9 cellular contexts compared by ENCODE assay signal in the genomic region with DNA sequence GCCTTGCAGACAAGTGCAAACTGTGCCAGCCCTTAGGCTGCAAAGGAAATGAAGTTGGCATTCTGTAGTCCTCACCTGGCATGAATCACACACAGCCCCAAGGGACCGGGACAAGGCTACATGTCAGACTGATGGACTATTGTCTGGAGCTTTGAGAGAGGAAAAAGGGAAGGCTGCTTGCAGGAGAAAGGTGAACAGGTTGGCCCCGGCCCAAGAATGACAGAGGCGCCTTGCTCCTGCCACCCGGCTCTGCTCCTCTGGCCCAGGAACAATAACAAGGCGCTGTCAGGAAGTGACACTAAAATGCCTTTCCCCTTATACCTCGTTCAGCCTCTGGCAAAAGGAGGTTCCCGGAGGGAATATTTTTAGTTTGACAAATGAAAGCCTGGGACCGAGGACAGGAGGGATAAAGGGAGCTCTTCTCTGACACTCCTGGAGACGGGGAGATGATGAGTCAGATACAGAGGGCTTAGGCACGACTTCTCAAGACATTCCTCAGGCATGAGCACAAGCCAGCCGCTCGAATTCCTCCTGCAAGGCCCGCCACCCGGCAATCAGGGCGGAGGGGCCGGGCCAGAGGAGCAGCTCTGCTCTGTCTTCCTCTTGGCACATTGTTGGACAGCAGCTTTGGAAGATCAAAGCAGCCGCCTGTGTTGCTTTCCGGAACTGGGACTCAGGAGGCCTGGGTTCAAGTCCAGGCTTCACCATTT.
DNase-seq lines count a peak whose midpoint lies in the region; ATAC-seq and TF ChIP-seq lines count a peak whose summit lies in the region.
"Had no signal": no experiment of that assay in that cellular context is flagged by ENCODE, and none has a peak within 500 bp of the region (broad histone marks: within the 10 kb centered on the region; RNA-seq: fewer than 3 reads in every experiment).

No MANE protein-coding gene starts in this region.

- H3K4me1 ChIP-seq in right cardiac atrium (ENCODE audit: control insufficient read depth, insufficient read depth, low read length), result no peaks in the 10 kb centered on the region
- peaks cover 10 to 17% (median 11%) of the 10 kb centered on the region in 3 donors for H3K4me1 ChIP-seq in skeletal muscle tissue (ENCODE audit: control insufficient read depth in 3 of 3, insufficient read depth in 3 of 3, low read length in 3 of 3)

- DNase-seq in HEK293T (ENCODE audit: extremely low spot score), result peak; percentile 20
- peak; percentile 32 to 76 (median 62) for DNase-seq in right cardiac atrium
- no peak for DNase-seq in SKM-1 (lab: John Stamatoyannopoulos, UW; ENCODE audit: unreplicated experiment)
- DNase-seq in stimulated activated CD8-positive, alpha-beta memory T cell treated with anti-CD3 and anti-CD28 coated beads, Interleukin-4, amount 100 ng/mL, for 48 hours, result no peak

- H3K4me3 ChIP-seq in right cardiac atrium (ENCODE audit: low read length), result no peak overlapping the region
- peak overlapping the region in 1 of 3 donors; percentile 15 for H3K4me3 ChIP-seq in skeletal muscle tissue (ENCODE audit: low read length in 3 of 3)

- intact Hi-C loops in right cardiac atrium (cut with DNase I), result no loop called here

- no peaks in the 10 kb centered on the region for H3K36me3 ChIP-seq in skeletal muscle tissue (ENCODE audit: control insufficient read depth in 3 of 3, insufficient read depth in 3 of 3, low read length in 3 of 3)

- CTCF ChIA-PET in HEK293T (lab: Yijun Ruan, JAX), result interaction anchor here (0.6 to 1.3 kb wide), 2 partner anchors 17 to 199 kb away, joined by 4 to 5 read pairs; no protein-coding TSS in a partner anchor

- no peaks in the 10 kb centered on the region for H3K9me3 ChIP-seq in right cardiac atrium (ENCODE audit: control insufficient read depth, low read length)
- no peaks in the 10 kb centered on the region for H3K9me3 ChIP-seq in skeletal muscle tissue (ENCODE audit: control insufficient read depth in 3 of 3, low read length in 3 of 3)

- POLR2A ChIA-PET in HEK293T (lab: Yijun Ruan, JAX), result no interaction called here

- peak overlapping the region in 1 of 3 donors; percentile 14 for H3K9ac ChIP-seq in skeletal muscle tissue (ENCODE audit: low read depth in 1 of 3, low read length in 3 of 3)

- ATAC-seq in right cardiac atrium (peak; percentile 52 to 86), GM21529 (IDR thresholded peaks at IDR 0.05; ENCODE audit: unreplicated experiment) (no peak), GM21526 (IDR thresholded peaks at IDR 0.05; ENCODE audit: low FRiP score, unreplicated experiment) (no peak)
- ATAC-seq: activated naive CD4-positive, alpha-beta T cell treated with anti-CD3 and anti-CD28 coated beads, Interleukin-2, amount 50 U/mL, for 72 hours had no signal

- TF ChIP-seq CTCF in VCaP (conservative IDR thresholded peaks at IDR 0.05), result no peak

- H3K27me3 ChIP-seq in right cardiac atrium (ENCODE audit: control insufficient read depth, insufficient read depth), result no peaks in the 10 kb centered on the region
- H3K27me3 ChIP-seq in skeletal muscle tissue (ENCODE audit: control insufficient read depth in 3 of 3, insufficient read depth in 3 of 3, low read length in 3 of 3), result no peaks in the 10 kb centered on the region

- H3K27ac ChIP-seq in VCaP, result peak overlapping the region; percentile 66
- H3K27ac ChIP-seq in right cardiac atrium (ENCODE audit: low read length), result no peak overlapping the region
- H3K27ac ChIP-seq in skeletal muscle tissue (ENCODE audit: low read depth, low read length), result peak overlapping the region; percentile 69

- WGBS in right cardiac atrium, result 13% methylated on average over 18 of the region's 18 CpGs

TF ChIP-seq in HEK293T, 16 proteins besides CTCF, POLR2A, EP300 and RAD21:
- TF ChIP-seq LEF1 (IDR thresholded peaks at IDR 0.05; ENCODE audit: borderline replicate concordance), result no peak
- no peak for TF ChIP-seq FOXM1 (IDR thresholded peaks at IDR 0.05; ENCODE audit: borderline replicate concordance)
- TF ChIP-seq, protein P1, sequence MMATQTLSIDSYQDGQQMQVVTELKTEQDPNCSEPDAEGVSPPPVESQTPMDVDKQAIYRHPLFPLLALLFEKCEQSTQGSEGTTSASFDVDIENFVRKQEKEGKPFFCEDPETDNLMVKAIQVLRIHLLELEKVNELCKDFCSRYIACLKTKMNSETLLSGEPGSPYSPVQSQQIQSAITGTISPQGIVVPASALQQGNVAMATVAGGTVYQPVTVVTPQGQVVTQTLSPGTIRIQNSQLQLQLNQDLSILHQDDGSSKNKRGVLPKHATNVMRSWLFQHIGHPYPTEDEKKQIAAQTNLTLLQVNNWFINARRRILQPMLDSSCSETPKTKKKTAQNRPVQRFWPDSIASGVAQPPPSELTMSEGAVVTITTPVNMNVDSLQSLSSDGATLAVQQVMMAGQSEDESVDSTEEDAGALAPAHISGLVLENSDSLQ (IDR thresholded peaks at IDR 0.05), result no peak
- TF ChIP-seq FOXA1 (IDR thresholded peaks at IDR 0.05), result no peak
- no peak for TF ChIP-seq ZNF384 (IDR thresholded peaks at IDR 0.05)
- no peak for TF ChIP-seq NFRKB (IDR thresholded peaks at IDR 0.05)
- TF ChIP-seq TARDBP (IDR thresholded peaks at IDR 0.05), result no peak

Comparison
In these comparisons a context has a peak if more than half of its experiments do, and no peak if none do; other contexts are left out.
1. DNase-seq: peak in HEK293T (single experiment) and right cardiac atrium (3 of 3); none in SKM-1 (single experiment) and stimulated activated CD8-positive, alpha-beta memory T cell treated with anti-CD3 and anti-CD28 coated beads, Interleukin-4, amount 100 ng/mL, for 48 hours (single experiment).
2. ATAC-seq: peak in right cardiac atrium (2 of 2); none in GM21529 (single experiment) and GM21526 (single experiment).